In the genomic region with DNA sequence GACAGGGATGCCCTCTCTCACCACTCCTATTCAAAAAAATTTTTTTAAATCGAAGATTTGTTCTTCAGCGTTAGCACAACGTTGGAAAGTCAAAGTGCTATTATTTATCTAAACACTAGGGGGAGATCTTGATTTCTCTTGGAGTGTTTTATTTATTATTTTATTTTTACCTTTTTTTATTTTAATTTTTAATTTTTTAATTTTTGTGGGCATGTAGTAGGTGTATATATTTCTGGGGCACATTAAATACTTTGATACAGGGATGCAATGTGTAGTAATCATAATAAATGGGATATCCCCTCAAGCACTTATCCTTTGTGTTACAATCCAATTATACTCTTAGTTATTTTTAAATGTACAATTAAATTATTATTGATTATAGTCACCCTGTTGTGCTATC, we compare ENCODE assay signal across 9 cellular contexts. TPM values are rescaled to one million over a fixed set of nuclear protein-coding genes. Genes with fewer than 3 reads are reported as not detected.
DNase-seq lines count a peak whose midpoint lies in the region; ATAC-seq and TF ChIP-seq lines count a peak whose summit lies in the region.
"Had no signal": no experiment of that assay in that cellular context is flagged by ENCODE, and none has a peak within 500 bp of the region (broad histone marks: within the 10 kb centered on the region; RNA-seq: fewer than 3 reads in every experiment).

No MANE protein-coding gene starts in this region.

- H3K27me3 ChIP-seq in heart right ventricle (no peaks in the 10 kb centered on the region), right cardiac atrium (ENCODE audit: control insufficient read depth, insufficient read depth) (no peaks in the 10 kb centered on the region), uterus (no peaks in the 10 kb centered on the region), neuronal stem cell (ENCODE audit: control insufficient read depth in 3 of 3, insufficient read depth in 3 of 3, low read depth in 1 of 3, low read length in 3 of 3) (no peaks in the 10 kb centered on the region)

- no peak overlapping the region for H2AK5ac ChIP-seq in neuronal stem cell (ENCODE audit: low read depth, low read length)

- H2BK120ac ChIP-seq in neuronal stem cell (ENCODE audit: low read depth, low read length): no peak overlapping the region

- no peak overlapping the region for H3K18ac ChIP-seq in neuronal stem cell (ENCODE audit: low read length)

- H3K4me2 ChIP-seq in neuronal stem cell (ENCODE audit: insufficient read depth, low read length, poor library complexity, severe bottlenecking): no peak overlapping the region

- H2BK15ac ChIP-seq in neuronal stem cell (ENCODE audit: low read length): no peak overlapping the region

- no peak overlapping the region for H2BK5ac ChIP-seq in neuronal stem cell (ENCODE audit: low read length)

- H3K4me3 ChIP-seq in heart right ventricle (no peak overlapping the region), right cardiac atrium (ENCODE audit: low read length) (no peak overlapping the region), uterus (no peak overlapping the region), neuronal stem cell (ENCODE audit: low read length in 2 of 2) (no peak overlapping the region)

- no peaks in the 10 kb centered on the region for H3K9me3 ChIP-seq in heart right ventricle
- no peaks in the 10 kb centered on the region for H3K9me3 ChIP-seq in right cardiac atrium (ENCODE audit: control insufficient read depth, low read length)
- no peaks in the 10 kb centered on the region for H3K9me3 ChIP-seq in uterus
- peaks cover 0 to 2% of the 10 kb centered on the region in 2 donors for H3K9me3 ChIP-seq in neuronal stem cell (replicated peaks in 1 of 2; ENCODE audit: control insufficient read depth in 2 of 2, insufficient read depth in 1 of 2, low read depth in 1 of 2, low read length in 2 of 2)

- H3K4ac ChIP-seq in neuronal stem cell (ENCODE audit: low read length): no peak overlapping the region

- no peak for TF ChIP-seq POLR2A in uterus (IDR thresholded peaks at IDR 0.05)

- no peak overlapping the region for H3K27ac ChIP-seq in heart right ventricle
- H3K27ac ChIP-seq in right cardiac atrium (ENCODE audit: low read length): no peak overlapping the region
- H3K27ac ChIP-seq in uterus: no peak overlapping the region
- H3K27ac ChIP-seq in neuronal stem cell (replicated peaks; ENCODE audit: low read length): no peak overlapping the region

- no peaks in the 10 kb centered on the region for H3K36me3 ChIP-seq in heart right ventricle
- no peaks in the 10 kb centered on the region for H3K36me3 ChIP-seq in uterus
- H3K36me3 ChIP-seq in neuronal stem cell (replicated peaks in 1 of 2; ENCODE audit: control insufficient read depth in 2 of 2, insufficient read depth in 2 of 2, low read length in 2 of 2): no peaks in the 10 kb centered on the region

- no peak for ATAC-seq in heart right ventricle
- no peak for ATAC-seq in right cardiac atrium
- no peak for ATAC-seq in HG03439 (IDR thresholded peaks at IDR 0.05; ENCODE audit: unreplicated experiment)

- H4K8ac ChIP-seq in neuronal stem cell (ENCODE audit: low read depth, low read length): no peak overlapping the region

- whole genome bisulfite sequencing in heart right ventricle, 2 donors: 12 to 17% methylated on average over 3 of the region's 3 CpGs
- 9% methylated on average over 3 of the region's 3 CpGs for WGBS in right cardiac atrium
- WGBS in neuronal stem cell (ENCODE audit: extremely low coverage in 2 of 2, insufficient read length in 2 of 2, insufficient replicate concordance in 1 of 2), 2 donors: no CpG with 5 or more reads among the region's 3 CpGs

- H3K9ac ChIP-seq in neuronal stem cell (ENCODE audit: low read depth, low read length, poor library complexity): no peak overlapping the region

- no peak overlapping the region for H2BK12ac ChIP-seq in neuronal stem cell (ENCODE audit: low read length)

- TF ChIP-seq CTCF in heart right ventricle (IDR thresholded peaks at IDR 0.05) (peak; percentile 37 to 75 (median 63)), uterus (IDR thresholded peaks at IDR 0.05) (peak in 3 of 4 experiments; percentile 6 to 36 (median 23))

- intact Hi-C loops in heart right ventricle (cut with DNase I) (loop anchor here in 5 of 10 donors (2.0 to 10.0 kb wide), 5 partner anchors 97 to 519 kb away; no protein-coding TSS in a partner anchor), right cardiac atrium (cut with DNase I) (loop anchor here in 1 of 4 donors (5.0 kb wide), 1 partner anchor 517 kb away; no protein-coding TSS in a partner anchor), uterus (cut with DNase I; ENCODE audit: low total_unique reads) (no loop called here)

- H2AFZ ChIP-seq in neuronal stem cell (ENCODE audit: low read length): no peak overlapping the region

- no peak overlapping the region for H3K23ac ChIP-seq in neuronal stem cell (ENCODE audit: low read depth, low read length, poor library complexity)

- no peaks in the 10 kb centered on the region for H3K79me1 ChIP-seq in neuronal stem cell (ENCODE audit: low read depth, low read length)

- no peak overlapping the region for H3K14ac ChIP-seq in neuronal stem cell (ENCODE audit: low read length)

- no peaks in the 10 kb centered on the region for H3K4me1 ChIP-seq in heart right ventricle
- H3K4me1 ChIP-seq in right cardiac atrium (ENCODE audit: control insufficient read depth, insufficient read depth, low read length): no peaks in the 10 kb centered on the region
- H3K4me1 ChIP-seq in uterus: no peaks in the 10 kb centered on the region
- H3K4me1 ChIP-seq in neuronal stem cell (ENCODE audit: control insufficient read depth in 2 of 2, insufficient read depth in 1 of 2, low read depth in 1 of 2, low read length in 2 of 2): no peaks in the 10 kb centered on the region

- no peak overlapping the region for H4K91ac ChIP-seq in neuronal stem cell (ENCODE audit: low read depth, low read length, poor library complexity)

- no peak for DNase-seq in heart right ventricle
- no peak for DNase-seq in right cardiac atrium
- peak; percentile 14 for DNase-seq in RPMI7951 (ENCODE audit: low read depth)
- DNase-seq in germinal center (ENCODE audit: low spot score): peak; percentile 15
- no peak for DNase-seq in uterus
- no peak for DNase-seq in neuronal stem cell (ENCODE audit: low spot score)
- no peak for DNase-seq in amygdala (lab: John Stamatoyannopoulos, UW)
- DNase-seq: activated T-cell treated with anti-CD3 and anti-CD28 coated beads, Interleukin-2, amount 50 U/mL, for 1 hour had no signal

RNA-seq across cellular contexts. Expression of gene SLC10A4, which starts 37.4 kb away (rescaled TPM):
- under 1 TPM in 9 of 10 donors, not detected in 1; 0.15 to 0.61 (median 0.22) TPM for total RNA-seq in heart right ventricle
- polyA plus RNA-seq in heart right ventricle: under 1 TPM; 0.10 to 0.37 TPM
- under 1 TPM in 1 of 4 donors, not detected in 3; 0.25 TPM for total RNA-seq in right cardiac atrium
- polyA plus RNA-seq in right cardiac atrium: 0.09 TPM
- 0.49 and 0.96 TPM in 2 replicates for total RNA-seq in RPMI7951 (2014; rRNA removed; shearing (Covaris generic))
- total RNA-seq in uterus: 1 to 10 TPM in 1 of 4 donors, under 1 TPM in 1, not detected in 2; 0.24 to 1.2 TPM
- 0.57 TPM for polyA plus RNA-seq in neuronal stem cell (2013, experiment 1 of 2)
- polyA plus RNA-seq in neuronal stem cell (2013, experiment 2 of 2): 0.43 TPM

RNA-seq across cellular contexts. Expression of gene ZAR1, which starts 44.3 kb away (rescaled TPM):
- total RNA-seq in heart right ventricle: not detected
- polyA plus RNA-seq in heart right ventricle: not detected
- not detected for total RNA-seq in right cardiac atrium
- not detected for polyA plus RNA-seq in right cardiac atrium
- total RNA-seq in RPMI7951 (2014; rRNA removed; shearing (Covaris generic)): 0.12 TPM in 1 of 2 replicates, not detected in the other
- total RNA-seq in uterus: under 1 TPM in 1 of 4 donors, not detected in 3; 0.41 TPM
- 0.04 TPM for polyA plus RNA-seq in neuronal stem cell (2013, experiment 1 of 2)
- not detected for polyA plus RNA-seq in neuronal stem cell (2013, experiment 2 of 2)

Comparison
In these comparisons a context has a peak if more than half of its experiments do, and no peak if none do; other contexts are left out.
1. DNase-seq: peak in RPMI7951 (single experiment) and germinal center (single experiment); none in heart right ventricle (0 of 2), right cardiac atrium (0 of 3), uterus (0 of 2), neuronal stem cell (single experiment) and amygdala (0 of 56).